In genomic region chr4:15665738-15666365, GRCh38 we compare ENCODE assay signal across 10 cellular contexts. TPM values are rescaled to one million over a fixed set of nuclear protein-coding genes. Genes with fewer than 3 reads are reported as not detected.
A peak's percentile ranks its signal among the peaks of the same experiment; 100 is the strongest.
DNase-seq lines count a peak whose midpoint lies in the region; TF ChIP-seq lines count a peak whose summit lies in the region.
"Had no signal": no experiment of that assay in that cellular context is flagged by ENCODE, and none has a peak within 500 bp of the region (broad histone marks: within the 10 kb centered on the region; RNA-seq: fewer than 3 reads in every experiment).

No MANE protein-coding gene starts in this region.

- H4K5ac ChIP-seq in mesendoderm (ENCODE audit: low read length) = no peak overlapping the region

- no peak overlapping the region for H3K56ac ChIP-seq in mesendoderm (ENCODE audit: low read length)

- no peaks in the 10 kb centered on the region for H3K4me1 ChIP-seq in mesendoderm (ENCODE audit: control insufficient read depth, low read depth, low read length)
- no peaks in the 10 kb centered on the region for H3K4me1 ChIP-seq in uterus

- no peaks in the 10 kb centered on the region for H3K27me3 ChIP-seq in mesendoderm (ENCODE audit: insufficient read depth, low read length, poor library complexity)
- no peaks in the 10 kb centered on the region for H3K27me3 ChIP-seq in uterus

- no peaks in the 10 kb centered on the region for H3K79me2 ChIP-seq in mesendoderm (ENCODE audit: control insufficient read depth, insufficient read depth, low read length)

- H3K79me1 ChIP-seq in mesendoderm (ENCODE audit: low read length) = peaks cover 1% of the 10 kb centered on the region

- TF ChIP-seq CTCF in uterus (IDR thresholded peaks at IDR 0.05) = no peak

- H3K4ac ChIP-seq in mesendoderm (ENCODE audit: low read depth, low read length) = no peak overlapping the region

- H2BK5ac ChIP-seq in mesendoderm (ENCODE audit: low read length) = no peak overlapping the region

- H3K9ac ChIP-seq in mesendoderm (ENCODE audit: low read length) = no peak overlapping the region

- no peak overlapping the region for H2AK5ac ChIP-seq in mesendoderm (ENCODE audit: low read length)

- DNase-seq in DMS53 (lab: John Stamatoyannopoulos, UW) (peak; percentile 25), DMS53 treated with DMSO at 0.1 percent for 48 hours (lab: John Stamatoyannopoulos, UW; ENCODE audit: unreplicated experiment) (no peak), SIG-M5 treated with dmso at 0.1 percent for 504 hours (lab: John Stamatoyannopoulos, UW; ENCODE audit: unreplicated experiment) (peak; percentile 82), glomerular visceral epithelial cell (ENCODE audit: extremely low spot score) (peak; percentile 51), mesendoderm (no peak), DMS153 treated with DMSO at 0.1 percent for 48 hours (lab: John Stamatoyannopoulos, UW; ENCODE audit: unreplicated experiment) (no peak), uterus (no peak)
- DNase-seq: NCI-H1092 treated with DMSO at 0.1 percent for 48 hours had no signal

- no CpG with 5 or more reads among the region's 3 CpGs for WGBS in mesendoderm (ENCODE audit: extremely low coverage, insufficient coverage, low lambda C conversion rate)

- no peak overlapping the region for H2BK120ac ChIP-seq in mesendoderm (ENCODE audit: low read depth, low read length)

- H3K4me2 ChIP-seq in mesendoderm (ENCODE audit: low read length) = no peak overlapping the region

- H3K9me3 ChIP-seq in uterus = no peaks in the 10 kb centered on the region

- intact Hi-C loops in uterus (cut with DNase I; ENCODE audit: low total_unique reads) = no loop called here

- H4K8ac ChIP-seq in mesendoderm (ENCODE audit: low read depth, low read length) = no peak overlapping the region

- H3K27ac ChIP-seq in skin epidermis (peak overlapping the region in 13 of 21 experiments; percentile 2 to 70 (median 43)), mesendoderm (ENCODE audit: low read depth, low read length) (no peak overlapping the region), uterus (no peak overlapping the region)
- H3K27ac ChIP-seq: 22Rv1 had no signal

- no peak overlapping the region for H3K18ac ChIP-seq in mesendoderm (ENCODE audit: low read length)

- H3K36me3 ChIP-seq in mesendoderm (ENCODE audit: control insufficient read depth, insufficient read depth, low read length) (peaks cover 1% of the 10 kb centered on the region), uterus (no peaks in the 10 kb centered on the region)

- H2BK15ac ChIP-seq in mesendoderm (replicated peaks; ENCODE audit: low read depth) = no peak overlapping the region

- TF ChIP-seq POLR2A in uterus (IDR thresholded peaks at IDR 0.05) = no peak

- H3K4me3 ChIP-seq in skin epidermis = no peak overlapping the region
- H3K4me3 ChIP-seq in mesendoderm (ENCODE audit: low read length) = no peak overlapping the region
- no peak overlapping the region for H3K4me3 ChIP-seq in uterus

- H3K23ac ChIP-seq in mesendoderm (ENCODE audit: low read length) = no peak overlapping the region

RNA-seq across cellular contexts. Expression of gene FBXL5, which starts 10.7 kb away (rescaled TPM):
- polyA plus RNA-seq in mesendoderm (2013, experiment 1 of 2) = 30.5 TPM
- polyA plus RNA-seq in mesendoderm (2013, experiment 2 of 2) = 31.4 TPM
- total RNA-seq in uterus = 100 to 1,000 TPM in 3 of 4 donors, 10 to 100 TPM in 1; 69.7 to 261 (median 136) TPM

RNA-seq across cellular contexts. Expression of gene FAM200B, which starts 15.8 kb away (rescaled TPM):
- polyA plus RNA-seq in mesendoderm (2013, experiment 1 of 2) = 53.9 TPM
- polyA plus RNA-seq in mesendoderm (2013, experiment 2 of 2) = 54.8 TPM
- 100 to 1,000 TPM in 1 of 4 donors, 10 to 100 TPM in 3; 41.7 to 104 (median 54.8) TPM for total RNA-seq in uterus

RNA-seq across cellular contexts. Expression of gene BST1, which starts 37.0 kb away (rescaled TPM):
- polyA plus RNA-seq in mesendoderm (2013, experiment 1 of 2) = 0.37 TPM
- polyA plus RNA-seq in mesendoderm (2013, experiment 2 of 2) = 0.35 TPM
- 10 to 100 TPM in 1 of 4 donors, 1 to 10 TPM in 2, not detected in 1; 1.5 to 11.4 (median 7.7) TPM for total RNA-seq in uterus

Comparison
In these comparisons a context has a peak if more than half of its experiments do, and no peak if none do; other contexts are left out.
1. DNase-seq: peak in DMS53 (single experiment), SIG-M5 treated with dmso at 0.1 percent for 504 hours (single experiment) and glomerular visceral epithelial cell (single experiment); none in DMS53 treated with DMSO at 0.1 percent for 48 hours (single experiment), mesendoderm (single experiment), DMS153 treated with DMSO at 0.1 percent for 48 hours (single experiment) and uterus (0 of 2).
2. H3K27ac ChIP-seq: peak in skin epidermis (13 of 21); none in mesendoderm (single experiment) and uterus (0 of 2).